8 cellular contexts compared by ENCODE assay signal in genomic region chr19:14113762-14114414, GRCh38. TPM values are rescaled to one million over a fixed set of nuclear protein-coding genes. Genes with fewer than 3 reads are reported as not detected.
DNase-seq lines count a peak whose midpoint lies in the region; ATAC-seq and TF ChIP-seq lines count a peak whose summit lies in the region.

No MANE protein-coding gene starts in this region.

- H3K36me3 ChIP-seq in heart right ventricle = peaks cover 0 to 8% (median 0%) of the 10 kb centered on the region in 9 donors

- TF ChIP-seq CTCF in AG09319 (IDR thresholded peaks at IDR 0.05; ENCODE audit: low read depth, low read length) = peak; percentile 9; the same call in 1 of the 2 replicates
- peak; percentile 36 for TF ChIP-seq CTCF in LNCaP clone FGC (IDR thresholded peaks at IDR 0.05; ENCODE audit: control insufficient read depth, extremely low read depth, insufficient read depth)
- peak in 7 of 9 donors; percentile 26 to 38 (median 35) for TF ChIP-seq CTCF in heart right ventricle (IDR thresholded peaks at IDR 0.05)
- TF ChIP-seq CTCF in GM13976 (IDR thresholded peaks at IDR 0.05; ENCODE audit: borderline replicate concordance, control extremely low read depth, extremely low read depth, insufficient read depth, missing control alignments) = no peak

- no peak for ATAC-seq in heart right ventricle
- ATAC-seq in HG03039 (IDR thresholded peaks at IDR 0.05; ENCODE audit: unreplicated experiment) = no peak
- ATAC-seq in GM18867 (IDR thresholded peaks at IDR 0.05; ENCODE audit: unreplicated experiment) = no peak

- DNase-seq in AG09319 (ENCODE audit: extremely low read depth, low read depth) (no peak), LNCaP clone FGC (ENCODE audit: low read depth) (no peak), heart right ventricle (peak in 1 of 2 donors; percentile 54), GM13976 (ENCODE audit: low spot score) (no peak)
- DNase-seq in activated T-cell treated with anti-CD3 and anti-CD28 coated beads, Interleukin-2, amount 50 U/mL, for 48 hours = peak; percentile 77 to 78
- DNase-seq in stimulated activated CD8-positive, alpha-beta memory T cell treated with anti-CD3 and anti-CD28 coated beads, Interleukin-2, amount 100 ng/mL, for 48 hours (ENCODE audit: low read depth in 2 of 2) = peak; percentile 45 to 60

- 73 to 80% methylated on average over 18 of the region's 18 CpGs for WGBS in heart right ventricle, 2 donors

- H3K4me3 ChIP-seq in LNCaP clone FGC (ENCODE audit: low read depth, low read length) = no peak overlapping the region
- H3K4me3 ChIP-seq in heart right ventricle = peak overlapping the region in 7 of 10 donors; percentile 4 to 51 (median 42)

- H3K27me3 ChIP-seq in heart right ventricle = no peaks in the 10 kb centered on the region

- intact Hi-C loops in heart right ventricle (cut with DNase I) = no loop called here

- in situ Hi-C loops in GM13976 (cut with MboI; ENCODE audit: low sequenced_read_pairs, unreplicated experiment) = no loop called here

- peak overlapping the region; percentile 93 to 100 (median 96) for H3K27ac ChIP-seq in heart right ventricle

- peaks cover 37 to 78% (median 71%) of the 10 kb centered on the region in 9 donors for H3K4me1 ChIP-seq in heart right ventricle

- H3K9me3 ChIP-seq in heart right ventricle = no peaks in the 10 kb centered on the region

RNA-seq across cellular contexts. Expression of gene PRKACA, which starts 3.7 kb away (rescaled TPM):
- 100 to 1,000 TPM; 473 to 691 (median 518) TPM for total RNA-seq in heart right ventricle
- 100 to 1,000 TPM; 196 to 214 TPM for polyA plus RNA-seq in heart right ventricle

RNA-seq across cellular contexts. Expression of gene ASF1B, which starts 22.5 kb away (rescaled TPM):
- 1 to 10 TPM in 3 of 10 donors, under 1 TPM in 7; 0.17 to 5.6 (median 0.63) TPM for total RNA-seq in heart right ventricle
- polyA plus RNA-seq in heart right ventricle = under 1 TPM; 0.59 to 0.90 TPM

RNA-seq across cellular contexts. Expression of gene SAMD1, which starts 23.3 kb away (rescaled TPM):
- total RNA-seq in heart right ventricle = 10 to 100 TPM; 26.7 to 53.0 (median 33.7) TPM
- polyA plus RNA-seq in heart right ventricle = 10 to 100 TPM; 34.4 to 55.3 TPM

RNA-seq across cellular contexts. Expression of gene C19orf67, which starts 28.3 kb away (rescaled TPM):
- total RNA-seq in heart right ventricle = not detected
- not detected for polyA plus RNA-seq in heart right ventricle

RNA-seq across cellular contexts. Expression of gene MISP3, which starts 41.3 kb away (rescaled TPM):
- 10 to 100 TPM in 1 of 10 donors, 1 to 10 TPM in 9; 3.1 to 10.3 (median 5.9) TPM for total RNA-seq in heart right ventricle
- polyA plus RNA-seq in heart right ventricle = 10 to 100 TPM in 1 of 2 donors, 1 to 10 TPM in 1; 5.7 to 12.4 TPM

Comparison
In these comparisons a context has a peak if more than half of its experiments do, and no peak if none do; other contexts are left out.
1. DNase-seq: peak in activated T-cell treated with anti-CD3 and anti-CD28 coated beads, Interleukin-2, amount 50 U/mL, for 48 hours (2 of 2) and stimulated activated CD8-positive, alpha-beta memory T cell treated with anti-CD3 and anti-CD28 coated beads, Interleukin-2, amount 100 ng/mL, for 48 hours (2 of 2); none in AG09319 (single experiment), LNCaP clone FGC (single experiment) and GM13976 (single experiment).